20 cellular contexts compared by ENCODE assay signal in the genomic region with DNA sequence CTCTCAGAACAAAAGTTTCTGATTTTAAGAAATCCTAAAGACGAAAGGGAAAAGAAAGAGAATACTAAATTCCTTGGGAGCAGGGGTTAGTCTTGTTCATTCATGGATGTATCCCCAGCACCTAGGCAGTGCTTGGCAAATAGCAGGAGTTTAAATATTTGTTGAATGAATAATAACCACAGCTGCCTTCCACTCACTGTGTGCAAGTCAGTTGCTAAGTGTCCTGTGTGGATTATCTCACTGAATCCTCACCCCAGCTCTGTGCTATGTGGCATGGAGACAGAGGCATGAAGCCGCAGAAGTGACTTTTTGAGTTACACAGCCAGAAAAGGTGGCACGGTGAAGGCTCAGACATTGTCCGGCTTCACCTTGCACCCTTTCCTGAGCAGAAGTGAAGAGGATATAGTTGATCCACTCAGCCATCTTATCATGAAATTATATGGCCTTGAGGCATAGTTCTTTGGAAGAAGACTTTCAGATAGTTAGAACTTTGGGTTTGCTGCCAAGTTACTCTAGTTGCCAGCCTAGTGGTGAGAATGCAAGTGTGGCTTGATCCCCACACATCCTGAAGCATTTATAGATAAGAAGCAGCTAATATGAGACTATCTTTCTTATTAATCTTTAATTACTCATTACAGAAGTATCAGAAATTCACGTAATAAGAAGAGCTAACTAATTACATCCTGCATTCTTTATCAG.
A peak's percentile ranks its signal among the peaks of the same experiment; 100 is the strongest.
DNase-seq lines count a peak whose midpoint lies in the region; ATAC-seq, FAIRE-seq and TF ChIP-seq lines count a peak whose summit lies in the region.
"Had no signal": no experiment of that assay in that cellular context is flagged by ENCODE, and none has a peak within 500 bp of the region (broad histone marks: within the 10 kb centered on the region; RNA-seq: fewer than 3 reads in every experiment).

No MANE protein-coding gene starts in this region.

- intact Hi-C loops in IMR-90 (cut with micrococcal nuclease), result no loop called here
- intact Hi-C loops in PC-9 (cut with micrococcal nuclease; ENCODE audit: unreplicated experiment), result no loop called here

- TF ChIP-seq CTCF in IMR-90 (conservative IDR thresholded peaks at IDR 0.05; ENCODE audit: low read depth, low read length), result no peak
- TF ChIP-seq CTCF in keratinocyte (optimal IDR thresholded peaks at IDR 0.05 in 1 of 3, IDR thresholded peaks at IDR 0.05 in 1 of 3, conservative IDR thresholded peaks at IDR 0.05 in 1 of 3; ENCODE audit: extremely low read depth in 1 of 3, insufficient read depth in 2 of 3, low read length in 3 of 3), result no peak
- no peak for TF ChIP-seq CTCF in foreskin fibroblast (IDR thresholded peaks at IDR 0.05; ENCODE audit: low read depth, low read length)
- no peak for TF ChIP-seq CTCF in PC-9 (conservative IDR thresholded peaks at IDR 0.05)

- H2BK5ac ChIP-seq in IMR-90 (ENCODE audit: low read depth, low read length, poor library complexity, severe bottlenecking), result no peak overlapping the region

- H3K4me1 ChIP-seq in IMR-90 (ENCODE audit: control insufficient read depth, insufficient read depth, low read length) (no peaks in the 10 kb centered on the region), keratinocyte (ENCODE audit: control insufficient read depth, extremely low read depth, insufficient read depth, low read length) (no peaks in the 10 kb centered on the region), PC-9 (replicated peaks; ENCODE audit: insufficient read depth) (no peaks in the 10 kb centered on the region)
- H3K4me1 ChIP-seq: SJSA1 had no signal

- H3K36me3 ChIP-seq in IMR-90 (ENCODE audit: control insufficient read depth, insufficient read depth, low read length) (no peaks in the 10 kb centered on the region), keratinocyte (ENCODE audit: control insufficient read depth in 2 of 2, extremely low read depth in 1 of 2, insufficient read depth in 2 of 2, low read length in 2 of 2) (no peaks in the 10 kb centered on the region), PC-9 (ENCODE audit: low read depth) (no peaks in the 10 kb centered on the region)
- H3K36me3 ChIP-seq: BE2C, SJSA1 had no signal

- H4K8ac ChIP-seq in IMR-90 (ENCODE audit: low read depth in 2 of 2, low read length in 2 of 2), result no peak overlapping the region

- H3K9me3 ChIP-seq in IMR-90 (ENCODE audit: control insufficient read depth, insufficient read depth, low read length), result 0 out of 2 replicates have a peak, but pooled peaks cover 2% of the 10 kb centered on the region
- no peaks in the 10 kb centered on the region for H3K9me3 ChIP-seq in keratinocyte (ENCODE audit: control insufficient read depth, low read depth, low read length)
- H3K9me3 ChIP-seq in PC-9 (ENCODE audit: insufficient read depth, low read depth), result no peaks in the 10 kb centered on the region
- H3K9me3 ChIP-seq: BE2C, SJSA1 had no signal

- H3K27ac ChIP-seq in IMR-90 (ENCODE audit: insufficient read depth, low read length) (no peak overlapping the region), keratinocyte (ENCODE audit: control insufficient read depth, insufficient read depth, low read length) (no peak overlapping the region), PC-9 (no peak overlapping the region)
- H3K27ac ChIP-seq: SJSA1 had no signal

- peak overlapping the region; percentile 61 for H2AK9ac ChIP-seq in IMR-90 (replicated peaks; ENCODE audit: low read depth, low read length, poor library complexity)

- H2AK5ac ChIP-seq in IMR-90 (ENCODE audit: low read depth, low read length), result no peak overlapping the region

- WGBS in IMR-90 (ENCODE audit: extremely low coverage in 2 of 2, insufficient read length in 1 of 2), 2 experiments, result no CpG with 5 or more reads among the region's 5 CpGs

- H3K79me1 ChIP-seq in IMR-90 (ENCODE audit: low read depth in 1 of 2, low read length in 2 of 2), result no peaks in the 10 kb centered on the region

- H2BK20ac ChIP-seq in IMR-90 (ENCODE audit: low read depth, low read length), result no peak overlapping the region

- H3K9me1 ChIP-seq in IMR-90 (ENCODE audit: insufficient read depth, low read length) (no peaks in the 10 kb centered on the region), keratinocyte (ENCODE audit: control insufficient read depth, extremely low read depth, insufficient read depth, low read length) (no peaks in the 10 kb centered on the region)

- H4K20me1 ChIP-seq in IMR-90 (ENCODE audit: insufficient read depth, low read length) (no peaks in the 10 kb centered on the region), keratinocyte (ENCODE audit: control insufficient read depth, extremely low read depth, insufficient read depth, low read length) (no peaks in the 10 kb centered on the region), PC-9 (ENCODE audit: insufficient read depth) (no peaks in the 10 kb centered on the region)

- no peak overlapping the region for H2BK120ac ChIP-seq in IMR-90 (ENCODE audit: low read depth, low read length)

- no peak for ATAC-seq in IMR-90 (ENCODE audit: low read depth)
- no peak for ATAC-seq in GM18858 (IDR thresholded peaks at IDR 0.05; ENCODE audit: unreplicated experiment)
- ATAC-seq: PC-3 had no signal

- H3K4me3 ChIP-seq in IMR-90 (ENCODE audit: insufficient read depth, low read depth, low read length) (no peak overlapping the region), keratinocyte (ENCODE audit: control insufficient read depth in 2 of 3, extremely low read depth in 1 of 3, insufficient read depth in 2 of 3, low read depth in 1 of 3, low read length in 3 of 3) (no peak overlapping the region), foreskin fibroblast (ENCODE audit: low read depth in 1 of 2, low read length in 2 of 2) (no peak overlapping the region), PC-9 (no peak overlapping the region)
- H3K4me3 ChIP-seq: SJSA1 had no signal

- CTCF ChIA-PET in IMR-90 (lab: Yijun Ruan, JAX), result no interaction called here
- CTCF ChIA-PET in PC-9 (lab: Charles Lee), result no interaction called here

- H3K4ac ChIP-seq in IMR-90 (ENCODE audit: low read depth, low read length), result no peak overlapping the region

- no peak overlapping the region for H4K91ac ChIP-seq in IMR-90 (ENCODE audit: insufficient read depth, low read depth, low read length)

- no peak overlapping the region for H3K56ac ChIP-seq in IMR-90 (ENCODE audit: extremely low read depth, insufficient read depth, low read length)

- DNase-seq in ACHN (peak; percentile 44), IMR-90 (no peak), astrocyte of the hippocampus (ENCODE audit: low read depth, low spot score) (peak; percentile 49), keratinocyte (ENCODE audit: low read depth, low spot score) (peak; percentile 5), foreskin fibroblast (no peak), DMS79 treated with DMSO at 0.1 percent for 48 hours (lab: John Stamatoyannopoulos, UW) (no peak), PC-9 (no peak)
- DNase-seq: 8988T; BE2C; CD4-positive, CD25-positive, alpha-beta regulatory T cell; COR-L47; KG1; NCI-H1417; NCI-H187 treated with DMSO at 0.1 percent for 48 hours; NCI-H526; PC-3 had no signal

- no peaks in the 10 kb centered on the region for H3K79me2 ChIP-seq in keratinocyte (ENCODE audit: control insufficient read depth, insufficient read depth, low read length)
- H3K79me2 ChIP-seq in PC-9 (ENCODE audit: low read depth), result no peaks in the 10 kb centered on the region

- H3K14ac ChIP-seq in IMR-90 (replicated peaks; ENCODE audit: low read depth, low read length), result no peak overlapping the region

- no peak for TF ChIP-seq RAD21 in IMR-90 (IDR thresholded peaks at IDR 0.05; ENCODE audit: low read length)

- no peak overlapping the region for H4K5ac ChIP-seq in IMR-90 (ENCODE audit: low read depth, low read length)

- no peak overlapping the region for H3K9ac ChIP-seq in IMR-90 (ENCODE audit: low read depth, low read length)
- no peak overlapping the region for H3K9ac ChIP-seq in keratinocyte (ENCODE audit: control insufficient read depth, extremely low read depth, insufficient read depth, low read length)

- H2BK15ac ChIP-seq in IMR-90 (ENCODE audit: low read depth, low read length), result no peak overlapping the region

- FAIRE-seq in keratinocyte (lab: Jason Lieb, UNC), result no peak
- FAIRE-seq: GM12892, GM18507 had no signal

- H3K9me2 ChIP-seq in PC-9 (ENCODE audit: insufficient read depth), result no peaks in the 10 kb centered on the region

- H3K27me3 ChIP-seq in IMR-90 (ENCODE audit: control insufficient read depth, insufficient read depth, low read length) (no peaks in the 10 kb centered on the region), keratinocyte (ENCODE audit: control insufficient read depth, extremely low read depth, insufficient read depth, low read length) (no peaks in the 10 kb centered on the region), PC-9 (ENCODE audit: insufficient read depth, low read depth) (peaks cover 22% of the 10 kb centered on the region)
- H3K27me3 ChIP-seq: BE2C, SJSA1 had no signal

- dilution Hi-C loops in IMR-90 (cut with HindIII; ENCODE audit: low sequenced_read_pairs, unreplicated experiment) (no loop called here), keratinocyte (cut with MboI; ENCODE audit: extremely low pct_ligation_motif_present, low sequenced_read_pairs) (no loop called here)

- no peak overlapping the region for H3K4me2 ChIP-seq in IMR-90 (ENCODE audit: low read depth, low read length)
- no peak overlapping the region for H3K4me2 ChIP-seq in keratinocyte (ENCODE audit: control insufficient read depth, extremely low read depth, insufficient read depth, low read depth, low read length)
- H3K4me2 ChIP-seq in PC-9, result no peak overlapping the region

- H3K23ac ChIP-seq in IMR-90 (ENCODE audit: low read depth, low read length), result no peak overlapping the region

- no peak overlapping the region for H2AFZ ChIP-seq in IMR-90 (replicated peaks; ENCODE audit: low read length, poor library complexity)
- H2AFZ ChIP-seq in keratinocyte (ENCODE audit: control insufficient read depth, low read length), result no peak overlapping the region
- no peak overlapping the region for H2AFZ ChIP-seq in PC-9

- in situ Hi-C loops in ACHN (cut with HindIII; ENCODE audit: low pct_ligation_motif_present, low pct_unique_long_range_greater_than_20kb, low sequenced_read_pairs) (no loop called here), IMR-90 (cut with MboI; ENCODE audit: low sequenced_read_pairs) (no loop called here)

- no peak overlapping the region for H3K18ac ChIP-seq in IMR-90 (ENCODE audit: low read depth, low read length)

- no TSS peak for BruUV-seq in IMR-90 (replicated peaks; lab: Mats Ljungman, UMichigan)
- no TSS peak for BruUV-seq in PC-9 (replicated peaks; lab: Mats Ljungman, UMichigan)

- no peaks in the 10 kb centered on the region for H3F3A ChIP-seq in PC-9 (ENCODE audit: insufficient read depth, low read depth)

- TF ChIP-seq POLR2A in IMR-90 (IDR thresholded peaks at IDR 0.05; ENCODE audit: low read depth, low read length), result no peak

- POLR2A ChIA-PET in IMR-90 (lab: Charles Lee; ENCODE audit: unreplicated experiment), result no interaction called here
- POLR2A ChIA-PET in PC-9 (lab: Charles Lee; ENCODE audit: unreplicated experiment), result no interaction called here

TF ChIP-seq in IMR-90, 13 proteins besides CTCF, POLR2A, EP300 and RAD21:
- no peak for TF ChIP-seq FOS (IDR thresholded peaks at IDR 0.05; ENCODE audit: low read depth, low read length)
- no peak for TF ChIP-seq SMC3 (IDR thresholded peaks at IDR 0.05; ENCODE audit: low read depth, low read length)

Comparison
In these comparisons a context has a peak if more than half of its experiments do, and no peak if none do; other contexts are left out.
1. DNase-seq: peak in ACHN (single experiment), astrocyte of the hippocampus (single experiment) and keratinocyte (single experiment); none in IMR-90 (single experiment), foreskin fibroblast (0 of 2), DMS79 treated with DMSO at 0.1 percent for 48 hours (single experiment) and PC-9 (0 of 2).